Comparison of ENCODE assay signal across 34 cellular contexts in the genomic region with DNA sequence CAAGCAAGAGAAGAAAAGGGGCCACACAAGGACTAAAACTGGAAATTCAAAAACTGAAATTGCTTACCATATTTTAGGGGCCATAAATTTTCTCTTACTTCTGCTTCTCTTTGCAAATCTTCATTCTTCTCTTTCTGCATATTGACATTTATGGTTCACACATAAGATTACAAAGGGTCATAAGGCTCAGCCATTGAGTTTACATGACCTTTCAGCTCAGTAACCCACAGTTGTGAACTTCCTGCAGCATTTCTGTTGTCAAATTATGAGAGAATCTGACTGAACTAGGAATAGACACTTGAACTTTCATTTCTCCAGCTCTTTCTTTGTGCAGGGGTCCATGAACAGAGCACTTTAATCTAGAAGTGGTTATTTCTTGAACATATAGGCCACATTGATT.
"Had no signal": no experiment of that assay in that cellular context is flagged by ENCODE, and none has a peak within 500 bp of the region (broad histone marks: within the 10 kb centered on the region; RNA-seq: fewer than 3 reads in every experiment).

No MANE protein-coding gene starts in this region.

- ATAC-seq: activated naive CD4-positive, alpha-beta T cell treated with anti-CD3 and anti-CD28 coated beads, Interleukin-2, amount 50 U/mL, for 72 hours; activated naive CD8-positive, alpha-beta T cell treated with anti-CD3 and anti-CD28 coated beads, Interleukin-2, amount 50 U/mL, for 24 hours; activated T-cell treated with anti-CD3 and anti-CD28 coated beads, Interleukin-2, amount 50 U/mL, for 4 hours; activated T-cell treated with anti-CD3 and anti-CD28 coated beads, Interleukin-2, amount 50 U/mL, for 72 hours; body of pancreas had no signal

- H3K4me1 Mint-ChIP-seq: activated naive CD4-positive, alpha-beta T cell treated with anti-CD3 and anti-CD28 coated beads, Interleukin-2, amount 10 ng/mL, durations not matched to agents 7 days and 5 days; activated naive CD4-positive, alpha-beta T cell treated with anti-CD3 and anti-CD28 coated beads, Interleukin-2, amount 50 U/mL, for 24 hours; activated naive CD8-positive, alpha-beta T cell treated with anti-CD3 and anti-CD28 coated beads for 36 hours; activated naive CD8-positive, alpha-beta T cell treated with anti-CD3 and anti-CD28 coated beads, Interleukin-2, amount 10 ng/mL, durations not matched to agents 7 days and 5 days; activated naive CD8-positive, alpha-beta T cell treated with anti-CD3 and anti-CD28 coated beads, Interleukin-2, amount 50 U/mL, for 24 hours; brain; central memory CD8-positive, alpha-beta T cell had no signal

- H3K4me3 Mint-ChIP-seq: activated naive CD4-positive, alpha-beta T cell treated with anti-CD3 and anti-CD28 coated beads for 36 hours; activated naive CD4-positive, alpha-beta T cell treated with anti-CD3 and anti-CD28 coated beads, Interleukin-2, amount 10 ng/mL, durations not matched to agents 7 days and 5 days; activated naive CD4-positive, alpha-beta T cell treated with anti-CD3 and anti-CD28 coated beads, Interleukin-2, amount 50 U/mL, for 24 hours; activated naive CD8-positive, alpha-beta T cell; activated naive CD8-positive, alpha-beta T cell treated with anti-CD3 and anti-CD28 coated beads for 36 hours; activated naive CD8-positive, alpha-beta T cell treated with anti-CD3 and anti-CD28 coated beads, Interleukin-2, amount 10 ng/mL, durations not matched to agents 7 days and 5 days; activated naive CD8-positive, alpha-beta T cell treated with anti-CD3 and anti-CD28 coated beads, Interleukin-2, amount 50 U/mL, for 24 hours; activated T-cell treated with anti-CD3 and anti-CD28 coated beads, Interleukin-2, amount 50 U/mL, for 24 hours; activated T-cell treated with anti-CD3 and anti-CD28 coated beads, Interleukin-2, amount 50 U/mL, for 4 hours; activated T-cell treated with anti-CD3 and anti-CD28 coated beads, Interleukin-2, amount 50 U/mL, for 72 hours; activated T-helper 1 cell treated with anti-CD3 and anti-CD28 coated beads, Interleukin-12 subunit alpha, Interleukin-12 subunit beta, Interleukin-2, Interleukin-4 antibody, amounts not matched to agents 30 ng/mL and 10 ng/mL and 1 ng/mL, durations not matched to agents 14 hours and 24 hours and 36 hours; brain; central memory CD8-positive, alpha-beta T cell had no signal

- H3K36me3 Mint-ChIP-seq: activated naive CD4-positive, alpha-beta T cell treated with anti-CD3 and anti-CD28 coated beads, Interleukin-2, amount 10 ng/mL, durations not matched to agents 7 days and 5 days; activated naive CD4-positive, alpha-beta T cell treated with anti-CD3 and anti-CD28 coated beads, Interleukin-2, amount 50 U/mL, for 24 hours; activated naive CD4-positive, alpha-beta T cell treated with anti-CD3 and anti-CD28 coated beads, Interleukin-2, amount 50 U/mL, for 72 hours; activated naive CD8-positive, alpha-beta T cell; activated naive CD8-positive, alpha-beta T cell treated with anti-CD3 and anti-CD28 coated beads for 36 hours; activated naive CD8-positive, alpha-beta T cell treated with anti-CD3 and anti-CD28 coated beads, Interleukin-2, amount 10 ng/mL, durations not matched to agents 7 days and 5 days; brain had no signal

- H3K9me3 Mint-ChIP-seq: activated naive CD4-positive, alpha-beta T cell treated with anti-CD3 and anti-CD28 coated beads, Interleukin-2, amount 10 ng/mL, durations not matched to agents 7 days and 5 days; activated naive CD4-positive, alpha-beta T cell treated with anti-CD3 and anti-CD28 coated beads, Interleukin-2, amount 50 U/mL, for 24 hours; activated T-cell treated with anti-CD3 and anti-CD28 coated beads, Interleukin-2, amount 50 U/mL, for 4 hours had no signal

- H3K27me3 Mint-ChIP-seq: activated naive CD4-positive, alpha-beta T cell treated with anti-CD3 and anti-CD28 coated beads, Interleukin-2, amount 10 ng/mL, durations not matched to agents 7 days and 5 days; activated naive CD4-positive, alpha-beta T cell treated with anti-CD3 and anti-CD28 coated beads, Interleukin-2, amount 50 U/mL, for 24 hours; activated naive CD8-positive, alpha-beta T cell; activated naive CD8-positive, alpha-beta T cell treated with anti-CD3 and anti-CD28 coated beads for 36 hours; activated naive CD8-positive, alpha-beta T cell treated with anti-CD3 and anti-CD28 coated beads, Interleukin-2, amount 10 ng/mL, durations not matched to agents 7 days and 5 days; activated naive CD8-positive, alpha-beta T cell treated with anti-CD3 and anti-CD28 coated beads, Interleukin-2, amount 50 U/mL, for 24 hours; brain; central memory CD8-positive, alpha-beta T cell had no signal

- DNase-seq: activated effector memory CD4-positive, alpha-beta T cell treated with anti-CD3 and anti-CD28 coated beads, Interleukin-2, amount 50 U/mL, for 16 hours; activated effector memory CD4-positive, alpha-beta T cell treated with Interleukin-2 at 50 U/mL for 16 hours; activated gamma-delta T cell; activated gamma-delta T cell treated with Interleukin-2 at 50 U/mL for 16 hours; activated naive CD4-positive, alpha-beta T cell; activated naive CD4-positive, alpha-beta T cell treated with anti-CD3 and anti-CD28 coated beads for 36 hours; activated naive CD4-positive, alpha-beta T cell treated with anti-CD3 and anti-CD28 coated beads, Interleukin-2, amount 10 ng/mL, durations not matched to agents 7 days and 5 days; activated naive CD4-positive, alpha-beta T cell treated with anti-CD3 and anti-CD28 coated beads, Interleukin-2, amount 50 U/mL, for 16 hours; activated naive CD4-positive, alpha-beta T cell treated with Interleukin-2 at 50 U/mL for 16 hours; activated naive CD8-positive, alpha-beta T cell treated with anti-CD3 and anti-CD28 coated beads for 36 hours; activated naive CD8-positive, alpha-beta T cell treated with anti-CD3 and anti-CD28 coated beads, Interleukin-2, amount 10 ng/mL, durations not matched to agents 7 days and 5 days; activated naive CD8-positive, alpha-beta T cell treated with anti-CD3 and anti-CD28 coated beads, Interleukin-2, amount 50 U/mL, for 24 hours; activated T-cell treated with anti-CD3 and anti-CD28 coated beads, Interleukin-2, amount 50 U/mL, for 1 hour; activated T-cell treated with anti-CD3 and anti-CD28 coated beads, Interleukin-2, amount 50 U/mL, for 24 hours; activated T-cell treated with anti-CD3 and anti-CD28 coated beads, Interleukin-2, amount 50 U/mL, for 4 hours; activated T-cell treated with anti-CD3 and anti-CD28 coated beads, Interleukin-2, amount 50 U/mL, for 48 hours; activated T-cell treated with anti-CD3 and anti-CD28 coated beads, Interleukin-2, amount 50 U/mL, for 72 hours; adrenal gland; amniotic stem cell; amygdala; anterior cingulate cortex; aorta; body of pancreas; brain microvascular endothelial cell; caudate nucleus; central memory CD4-positive, alpha-beta T cell; cerebellar nuclear complex had no signal

- H3K27ac Mint-ChIP-seq: activated naive CD4-positive, alpha-beta T cell treated with anti-CD3 and anti-CD28 coated beads for 36 hours; activated naive CD4-positive, alpha-beta T cell treated with anti-CD3 and anti-CD28 coated beads, Interleukin-2, amount 10 ng/mL, durations not matched to agents 7 days and 5 days; activated naive CD4-positive, alpha-beta T cell treated with anti-CD3 and anti-CD28 coated beads, Interleukin-2, amount 50 U/mL, for 24 hours; activated naive CD4-positive, alpha-beta T cell treated with anti-CD3 and anti-CD28 coated beads, Interleukin-2, amount 50 U/mL, for 72 hours; activated naive CD8-positive, alpha-beta T cell; activated naive CD8-positive, alpha-beta T cell treated with anti-CD3 and anti-CD28 coated beads for 36 hours; activated naive CD8-positive, alpha-beta T cell treated with anti-CD3 and anti-CD28 coated beads, Interleukin-2, amount 10 ng/mL, durations not matched to agents 7 days and 5 days; activated naive CD8-positive, alpha-beta T cell treated with anti-CD3 and anti-CD28 coated beads, Interleukin-2, amount 50 U/mL, for 24 hours; activated T-cell treated with anti-CD3 and anti-CD28 coated beads, Interleukin-2, amount 50 U/mL, for 24 hours; activated T-cell treated with anti-CD3 and anti-CD28 coated beads, Interleukin-2, amount 50 U/mL, for 72 hours; activated T-helper 1 cell treated with anti-CD3 and anti-CD28 coated beads, Interleukin-12 subunit alpha, Interleukin-12 subunit beta, Interleukin-2, Interleukin-4 antibody, amounts not matched to agents 30 ng/mL and 10 ng/mL and 1 ng/mL, durations not matched to agents 14 hours and 24 hours and 36 hours; activated T-helper 2 cell treated with anti-CD3 and anti-CD28 coated beads, Interferon-gamma antibody, Interleukin-2, Interleukin-4, amounts not matched to agents 10 μg/mL and 5 μg/mL and 100 μg/mL, durations not matched to agents 14 hours and 24 hours and 36 hours; brain had no signal
